ENCODE assay signal across 8 cellular contexts in the genomic region with DNA sequence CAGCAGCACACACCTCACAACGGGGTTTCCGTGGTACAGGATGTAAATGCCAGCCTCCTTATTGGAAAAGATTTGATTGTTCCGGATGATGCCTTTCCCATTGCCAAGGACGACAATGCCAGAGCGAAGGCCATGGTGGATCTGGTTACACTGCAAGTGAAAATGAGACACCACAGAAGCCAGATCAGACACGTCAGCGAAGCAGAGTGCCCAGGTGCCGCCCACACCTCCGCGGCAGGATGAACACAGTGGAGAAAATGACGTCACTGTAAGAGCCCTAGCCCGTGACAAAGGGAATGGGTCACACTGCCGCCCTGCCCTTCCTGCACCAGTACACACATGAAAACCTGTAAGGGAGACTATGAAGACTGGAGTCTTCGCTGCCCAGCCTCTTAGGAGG. TPM values are rescaled to one million over a fixed set of nuclear protein-coding genes. Genes with fewer than 3 reads are reported as not detected.
DNase-seq lines count a peak whose midpoint lies in the region; ATAC-seq and TF ChIP-seq lines count a peak whose summit lies in the region.

No MANE protein-coding gene starts in this region.

- peak overlapping the region; percentile 55 to 86 (median 63) for H3K4me3 Mint-ChIP-seq in IgD-negative memory B cell

- H3K27me3 Mint-ChIP-seq in IgD-negative memory B cell = no peaks in the 10 kb centered on the region

- H3K9me3 ChIP-seq in stomach = no peaks in the 10 kb centered on the region

- H3K4me1 ChIP-seq in stomach = no peaks in the 10 kb centered on the region

- TF ChIP-seq EP300 in stomach (IDR thresholded peaks at IDR 0.05) = no peak

- 84 to 90% (median 89%) methylated on average over 14 of the region's 14 CpGs for WGBS in stomach, 5 donors

- peak in 1 of 4 donors; percentile 14 for TF ChIP-seq POLR2A in stomach (IDR thresholded peaks at IDR 0.05)

- intact Hi-C loops in stomach (cut with DNase I; ENCODE audit: low total_unique reads) = no loop called here
- intact Hi-C loops in Right ventricle myocardium inferior (cut with DNase I) = no loop called here

- peak overlapping the region; percentile 81 to 99 (median 89) for H3K27ac Mint-ChIP-seq in IgD-negative memory B cell

- DNase-seq in activated T-cell treated with anti-CD3 and anti-CD28 coated beads for 1 hour (ENCODE audit: low read depth) (peak; percentile 42), mucosa of gallbladder (ENCODE audit: low spot score) (peak; percentile 25), stomach (peak; percentile 45), HuH-7.5 (ENCODE audit: low spot score) (no peak), LoVo (ENCODE audit: low spot score) (no peak), Right ventricle myocardium inferior (ENCODE audit: missing footprints) (no peak)

- H3K36me3 Mint-ChIP-seq in IgD-negative memory B cell = peaks cover 15% of the 10 kb centered on the region

- H3K4me3 ChIP-seq in stomach = no peak overlapping the region

- no peaks in the 10 kb centered on the region for H3K9me3 Mint-ChIP-seq in IgD-negative memory B cell

- TF ChIP-seq CTCF in stomach (IDR thresholded peaks at IDR 0.05) = no peak

- no peaks in the 10 kb centered on the region for H3K27me3 ChIP-seq in stomach

- H3K4me1 Mint-ChIP-seq in IgD-negative memory B cell = peaks cover 27 to 28% (median 27%) of the 10 kb centered on the region in 3 donors

- H3K36me3 ChIP-seq in stomach = peaks cover 7 to 77% (median 63%) of the 10 kb centered on the region in 4 donors

- H3K27ac ChIP-seq in stomach = peak overlapping the region in 3 of 5 donors; percentile 6 to 37 (median 32)

- ATAC-seq in GM18519 (IDR thresholded peaks at IDR 0.05; ENCODE audit: low FRiP score, unreplicated experiment) (peak; percentile 69), Right ventricle myocardium inferior (no peak)

RNA-seq across cellular contexts. Expression of a gene that starts 43.4 kb away (rescaled TPM):
- polyA plus RNA-seq in IgD-negative memory B cell (13.7 TPM), stomach (10 to 100 TPM; 14.8 to 21.5 (median 17.3) TPM)
- total RNA-seq in mucosa of gallbladder (19.3 TPM), stomach (10 to 100 TPM in 4 of 5 donors, 1 to 10 TPM in 1; 5.5 to 26.4 (median 19.8) TPM), Right ventricle myocardium inferior (10.5 TPM)

RNA-seq across cellular contexts. Expression of a gene that starts 47.1 kb away (rescaled TPM):
- polyA plus RNA-seq in IgD-negative memory B cell (15.1 TPM), stomach (1 to 10 TPM in 2 of 3 donors, under 1 TPM in 1; 0.61 to 2.2 (median 1.9) TPM)
- total RNA-seq in mucosa of gallbladder (9.5 TPM), stomach (1 to 10 TPM in 3 of 5 donors, under 1 TPM in 2; 0.43 to 6.2 (median 2.9) TPM), Right ventricle myocardium inferior (8.4 TPM)

Comparison
In these comparisons a context has a peak if more than half of its experiments do, and no peak if none do; other contexts are left out.
1. DNase-seq: peak in activated T-cell treated with anti-CD3 and anti-CD28 coated beads for 1 hour (single experiment), mucosa of gallbladder (single experiment) and stomach (single experiment); none in HuH-7.5 (single experiment), LoVo (single experiment) and Right ventricle myocardium inferior (single experiment).